ENCODE assay signal across 20 cellular contexts in genomic region chr13:45630791-45631190, GRCh38. TPM values are rescaled to one million over a fixed set of nuclear protein-coding genes. Genes with fewer than 3 reads are reported as not detected.
A peak's percentile ranks its signal among the peaks of the same experiment; 100 is the strongest.
DNase-seq lines count a peak whose midpoint lies in the region; ATAC-seq, FAIRE-seq and TF ChIP-seq lines count a peak whose summit lies in the region.
"Had no signal": no experiment of that assay in that cellular context is flagged by ENCODE, and none has a peak within 500 bp of the region (broad histone marks: within the 10 kb centered on the region; RNA-seq: fewer than 3 reads in every experiment).

No MANE protein-coding gene starts in this region.

- no peak overlapping the region for H4K8ac ChIP-seq in H9 (replicated peaks; ENCODE audit: insufficient read length, low read depth, low read length)

- H3K23me2 ChIP-seq in H9 (ENCODE audit: insufficient read length, low read depth, low read length, poor library complexity, severe bottlenecking): no peaks in the 10 kb centered on the region

- H3K4ac ChIP-seq in H9 (ENCODE audit: low read depth, low read length): no peak overlapping the region

- no peaks in the 10 kb centered on the region for H4K20me1 ChIP-seq in H9 (ENCODE audit: control insufficient read depth, insufficient read depth, insufficient read length)

- H3K9ac ChIP-seq in H9 (ENCODE audit: extremely low read depth, insufficient read length, low read length): no peak overlapping the region

- H3K4me1 Mint-ChIP-seq in H9: peaks cover 31 to 34% of the 10 kb centered on the region in 2 experiments
- no peaks in the 10 kb centered on the region for H3K4me1 Mint-ChIP-seq in activated T-helper 17 cell treated with anti-CD3 and anti-CD28 coated beads, Interleukin-2, amount 50 U/mL, for 72 hours
- H3K4me1 Mint-ChIP-seq: CD4-positive, alpha-beta memory T cell had no signal

- no peak overlapping the region for H3K18ac ChIP-seq in H9 (ENCODE audit: insufficient read length, low read depth, low read length)

- peaks cover 0 to 5% of the 10 kb centered on the region in 2 experiments; a peak in 2 of 5 replicates for H3K9me3 Mint-ChIP-seq in H9
- no peaks in the 10 kb centered on the region for H3K9me3 Mint-ChIP-seq in activated T-helper 17 cell treated with anti-CD3 and anti-CD28 coated beads, Interleukin-2, amount 50 U/mL, for 72 hours

- H3K9me3 ChIP-seq in H9 (ENCODE audit: control insufficient read depth, low read depth, low read length): no peaks in the 10 kb centered on the region

- H2BK5ac ChIP-seq in H9 (ENCODE audit: insufficient read length, low read length): no peak overlapping the region

- H3K79me2 ChIP-seq in H9 (ENCODE audit: insufficient read depth, low read length): no peaks in the 10 kb centered on the region

- no peak overlapping the region for H3K4me2 ChIP-seq in H9 (ENCODE audit: insufficient read depth, insufficient read length, low read length)

- no peak overlapping the region for H2AK5ac ChIP-seq in H9 (ENCODE audit: insufficient read length, low read length)

- H3K56ac ChIP-seq in H9 (ENCODE audit: insufficient read length, low read depth, low read length): no peak overlapping the region

- TF ChIP-seq CTCF in H9 (conservative IDR thresholded peaks at IDR 0.05) (no peak), epithelial cell of esophagus (IDR thresholded peaks at IDR 0.05; ENCODE audit: insufficient read depth, low read depth, low read length, missing control alignments) (no peak)

- H4K91ac ChIP-seq in H9 (ENCODE audit: insufficient read length, low read depth, low read length): no peak overlapping the region

- H2BK120ac ChIP-seq in H9 (ENCODE audit: low read depth, low read length, poor library complexity, severe bottlenecking): no peak overlapping the region

- no peaks in the 10 kb centered on the region for H3K27me3 ChIP-seq in H9 (ENCODE audit: insufficient read depth, low read length)

- no peak overlapping the region for H4K5ac ChIP-seq in H9 (ENCODE audit: insufficient read length, low read depth, low read length)

- 0 out of 2 replicates have a peak, but pooled peaks cover 3% of the 10 kb centered on the region for H3K27me3 Mint-ChIP-seq in H9 (ENCODE audit: low read depth)
- peaks cover 3% of the 10 kb centered on the region for H3K27me3 Mint-ChIP-seq in activated T-helper 17 cell treated with anti-CD3 and anti-CD28 coated beads, Interleukin-2, amount 50 U/mL, for 72 hours

- DNase-seq in AG08395 (ENCODE audit: low spot score): peak; percentile 31
- no peak for DNase-seq in H9
- DNase-seq in T1000 (lab: John Stamatoyannopoulos, UW): peak; percentile 1
- peak; percentile 46 for DNase-seq in epithelial cell of esophagus (ENCODE audit: low read depth)
- DNase-seq in NCI-H345 treated with DMSO at 0.1 percent for 48 hours (lab: John Stamatoyannopoulos, UW; ENCODE audit: unreplicated experiment): no peak
- no peak for DNase-seq in DMS79 (lab: John Stamatoyannopoulos, UW)
- no peak for DNase-seq in frontal cortex (ENCODE audit: low spot score in 2 of 2)
- DNase-seq: 8988T; CD4-positive, alpha-beta memory T cell; HCEC 1CT; IMR-90; NCI-H1092 treated with DMSO at 0.1 percent for 48 hours; NCI-H1694; NCI-H2107; NCI-H524; NCI-H82 had no signal

- FAIRE-seq in frontal cortex (lab: Jason Lieb, UNC): no peak
- FAIRE-seq: HTR-8/SVneo had no signal

- no peak overlapping the region for H3K27ac Mint-ChIP-seq in H9
- H3K27ac Mint-ChIP-seq in activated T-helper 17 cell treated with anti-CD3 and anti-CD28 coated beads, Interleukin-2, amount 50 U/mL, for 72 hours: no peak overlapping the region
- H3K27ac Mint-ChIP-seq: CD4-positive, alpha-beta memory T cell had no signal

- no peak overlapping the region for H3T11ph ChIP-seq in H9 (ENCODE audit: low read length)

- no peaks in the 10 kb centered on the region for H3K79me1 ChIP-seq in H9 (ENCODE audit: insufficient read depth, low read depth, low read length, poor library complexity, severe bottlenecking)

- H2AFZ ChIP-seq in H9 (ENCODE audit: low read length): no peak overlapping the region

- H3K4me3 Mint-ChIP-seq in H9: no peak overlapping the region
- H3K4me3 Mint-ChIP-seq in activated T-helper 17 cell treated with anti-CD3 and anti-CD28 coated beads, Interleukin-2, amount 50 U/mL, for 72 hours: no peak overlapping the region
- H3K4me3 Mint-ChIP-seq: CD4-positive, alpha-beta memory T cell had no signal

- no peak overlapping the region for H3K23ac ChIP-seq in H9 (ENCODE audit: insufficient read length, low read depth, low read length)

- peak overlapping the region; percentile 68; the same call in 1 of the 2 replicates for H2BK15ac ChIP-seq in H9 (ENCODE audit: low read depth, low read length)

- no peak overlapping the region for H2BK12ac ChIP-seq in H9 (ENCODE audit: insufficient read length, low read depth, low read length)

- H2BK20ac ChIP-seq in H9 (ENCODE audit: low read depth, low read length, poor library complexity, severe bottlenecking): no peak overlapping the region

- no peak overlapping the region for H3K27ac ChIP-seq in H9 (ENCODE audit: insufficient read length, low read depth, low read length)
- H3K27ac ChIP-seq: HL-60 had no signal

- no peak overlapping the region for H3K14ac ChIP-seq in H9 (ENCODE audit: insufficient read depth, low read length)

- no peaks in the 10 kb centered on the region for H3K36me3 Mint-ChIP-seq in H9 (ENCODE audit: insufficient read depth in 1 of 3, low read depth in 3 of 3)
- H3K36me3 Mint-ChIP-seq in activated T-helper 17 cell treated with anti-CD3 and anti-CD28 coated beads, Interleukin-2, amount 50 U/mL, for 72 hours (ENCODE audit: low read depth): no peaks in the 10 kb centered on the region
- H3K36me3 Mint-ChIP-seq: CD4-positive, alpha-beta memory T cell had no signal

- WGBS in H9 (ENCODE audit: extremely low coverage, insufficient read length, low lambda C conversion rate): no CpG with 5 or more reads among the region's 7 CpGs

- H3K4me3 ChIP-seq in epithelial cell of esophagus (ENCODE audit: low read length): no peak overlapping the region

- H3K4me1 ChIP-seq in H9 (ENCODE audit: insufficient read depth, low read length): no peaks in the 10 kb centered on the region; the same call in 1 of the 2 replicates

- ATAC-seq in activated T-helper 17 cell treated with anti-CD3 and anti-CD28 coated beads, Interleukin-2, amount 50 U/mL, for 72 hours (replicated peaks): no peak

RNA-seq across cellular contexts. Expression of gene ERICH6B, which starts 15.3 kb away (rescaled TPM):
- not detected in 2 replicates for total RNA-seq in H9 (2021)
- not detected for total RNA-seq in frontal cortex
- not detected for total RNA-seq in activated T-helper 17 cell treated with anti-CD3 and anti-CD28 coated beads, Interleukin-2, amount 50 U/mL, for 72 hours
- total RNA-seq: CD4-positive, alpha-beta memory T cell; G401; IMR-90 had no signal

Comparison
In these comparisons a context has a peak if more than half of its experiments do, and no peak if none do; other contexts are left out.
1. DNase-seq: peak in AG08395 (single experiment), T1000 (single experiment) and epithelial cell of esophagus (single experiment); none in H9 (single experiment), NCI-H345 treated with DMSO at 0.1 percent for 48 hours (single experiment), DMS79 (single experiment) and frontal cortex (0 of 2).